ENCODE assay signal across 2 cellular contexts in genomic region chr18:77102246-77103040, GRCh38.
TF ChIP-seq lines count a peak whose summit lies in the region.

No MANE protein-coding gene starts in this region.

TF ChIP-seq in A549, 52 proteins besides CTCF, POLR2A, EP300 and RAD21 (continued from another document):
- no peak for TF ChIP-seq REST (IDR thresholded peaks at IDR 0.05)
- no peak for TF ChIP-seq HOXB13 (CRISPR knock-in tag; IDR thresholded peaks at IDR 0.05; ENCODE audit: low read depth)
- no peak for TF ChIP-seq NPAS2 (CRISPR knock-in tag; IDR thresholded peaks at IDR 0.05; ENCODE audit: borderline replicate concordance)
- TF ChIP-seq ZC3H11A (IDR thresholded peaks at IDR 0.05) = no peak
- no peak for TF ChIP-seq TP53 (CRISPR knock-in tag; IDR thresholded peaks at IDR 0.05)
- TF ChIP-seq GATA3 (IDR thresholded peaks at IDR 0.05; ENCODE audit: borderline replicate concordance) = no peak
- no peak for TF ChIP-seq SMC3 (IDR thresholded peaks at IDR 0.05)
- no peak for TF ChIP-seq FOSL2 (IDR thresholded peaks at IDR 0.05)
- TF ChIP-seq FOSL2 (CRISPR knock-in tag; IDR thresholded peaks at IDR 0.05) = peak; percentile 39; the same call in 1 of the 2 replicates
TF ChIP-seq in A549: peak in this region for 1.

TF ChIP-seq in SK-N-SH, 30 proteins besides CTCF, POLR2A, EP300 and RAD21 (continued from another document):
- TF ChIP-seq PBX3 (IDR thresholded peaks at IDR 0.05) (peak; percentile 78), RCOR1 (IDR thresholded peaks at IDR 0.05; ENCODE audit: low read length) (no peak), MAX (IDR thresholded peaks at IDR 0.05; ENCODE audit: low read depth) (peak; percentile 38; the same call in 1 of the 2 replicates), EZH2phosphoT487 (IDR thresholded peaks at IDR 0.05; ENCODE audit: borderline replicate concordance, low read depth) (no peak), ZBTB33 (IDR thresholded peaks at IDR 0.05; ENCODE audit: borderline replicate concordance, low read depth) (no peak), JUND (IDR thresholded peaks at IDR 0.05) (peak; percentile 5; the same call in 1 of the 2 replicates), NFIC (IDR thresholded peaks at IDR 0.05; ENCODE audit: borderline replicate concordance) (peak; percentile 33; the same call in 1 of the 2 replicates), MEF2A (IDR thresholded peaks at IDR 0.05; ENCODE audit: borderline replicate concordance, low read depth) (peak; percentile 68), TAF1 (IDR thresholded peaks at IDR 0.05; ENCODE audit: borderline replicate concordance, low read depth, low read length) (no peak), TCF12 (IDR thresholded peaks at IDR 0.05) (peak; percentile 96), IRF3 (IDR thresholded peaks at IDR 0.05; ENCODE audit: low read depth, low read length) (no peak), SMC3 (IDR thresholded peaks at IDR 0.05; ENCODE audit: low read depth, low read length) (no peak), CHD2 (IDR thresholded peaks at IDR 0.05; ENCODE audit: low read length, partially characterized antibody) (no peak), USF2 (IDR thresholded peaks at IDR 0.05; ENCODE audit: borderline replicate concordance, low read depth, low read length) (no peak), GABPA (IDR thresholded peaks at IDR 0.05; ENCODE audit: low read depth) (no peak)
TF ChIP-seq in SK-N-SH: peak in this region for 11.
